8 cellular contexts compared by ENCODE assay signal in genomic region chr16:683396-684066, GRCh38. TPM values are rescaled to one million over a fixed set of nuclear protein-coding genes. Genes with fewer than 3 reads are reported as not detected.
DNase-seq lines count a peak whose midpoint lies in the region; ATAC-seq, FAIRE-seq and TF ChIP-seq lines count a peak whose summit lies in the region.

No MANE protein-coding gene starts in this region.

- H3K4me1 ChIP-seq in stomach, result peaks cover 43 to 83% (median 72%) of the 10 kb centered on the region in 4 donors

- 6 to 17% (median 11%) methylated on average over 23 to 57 of the region's 57 CpGs for WGBS in stomach, 5 donors

- H3K36me3 Mint-ChIP-seq in T-helper 1 cell treated with Interleukin-12 subunit alpha and Interleukin-12 subunit beta and Interleukin-4 antibody, amounts not matched to agents 30 μg/mL and 1 μg/mL, for 36 hours (ENCODE audit: low read depth), result peaks cover 10% of the 10 kb centered on the region
- peaks cover 25% of the 10 kb centered on the region for H3K36me3 Mint-ChIP-seq in WTC11

- H3K4me1 Mint-ChIP-seq in T-helper 1 cell treated with Interleukin-12 subunit alpha and Interleukin-12 subunit beta and Interleukin-4 antibody, amounts not matched to agents 30 μg/mL and 1 μg/mL, for 36 hours (ENCODE audit: low read depth), result peaks cover 13% of the 10 kb centered on the region
- H3K4me1 Mint-ChIP-seq in WTC11, result peaks cover 19% of the 10 kb centered on the region

- CTCF ChIA-PET in WTC11 (lab: Charles Lee), result interaction anchor here (0.9 to 1.7 kb wide), 6 partner anchors 12 to 58 kb away, joined by 3 to 5 read pairs (median 3); partner anchors contain the start of genes ANTKMT, CIAO3 and RHOT2

- no peak for TF ChIP-seq POLR2A in stomach (IDR thresholded peaks at IDR 0.05)

- no peaks in the 10 kb centered on the region for H3K9me3 ChIP-seq in stomach

- DNase-seq in T-helper 1 cell, result no peak
- no peak for DNase-seq in WTC11 (ENCODE audit: low spot score)
- DNase-seq in stomach, result no peak
- no peak for DNase-seq in D721Med (ENCODE audit: insufficient read length, low spot score)
- no peak for DNase-seq in amniotic stem cell (lab: John Stamatoyannopoulos, UW)
- no peak for DNase-seq in foreskin melanocyte

- H3K27ac ChIP-seq in stomach, result peak overlapping the region; percentile 68 to 90 (median 78)

- TF ChIP-seq CTCF in WTC11 (IDR thresholded peaks at IDR 0.05) (no peak), stomach (IDR thresholded peaks at IDR 0.05) (no peak), D721Med (IDR thresholded peaks at IDR 0.05; ENCODE audit: insufficient read depth, missing control alignments) (no peak)

- H3K27me3 Mint-ChIP-seq in T-helper 1 cell treated with Interleukin-12 subunit alpha and Interleukin-12 subunit beta and Interleukin-4 antibody, amounts not matched to agents 30 μg/mL and 1 μg/mL, for 36 hours (ENCODE audit: low read depth), result no peaks in the 10 kb centered on the region
- no peaks in the 10 kb centered on the region for H3K27me3 Mint-ChIP-seq in WTC11 (ENCODE audit: low read depth)

- H3K27ac Mint-ChIP-seq in T-helper 1 cell treated with Interleukin-12 subunit alpha and Interleukin-12 subunit beta and Interleukin-4 antibody, amounts not matched to agents 30 μg/mL and 1 μg/mL, for 36 hours, result no peak overlapping the region
- H3K27ac Mint-ChIP-seq in WTC11, result no peak overlapping the region; the same call in 1 of the 2 replicates

- intact Hi-C loops in stomach (cut with DNase I; ENCODE audit: low total_unique reads), result no loop called here

- POLR2A ChIA-PET in WTC11 (lab: Charles Lee), result interaction anchor here (1.1 to 1.6 kb wide), 2 partner anchors 10 to 12 kb away, joined by 4 to 6 read pairs; no protein-coding TSS in a partner anchor

- H3K4me3 ChIP-seq in iPS-11a (ENCODE audit: low read depth, low read length) (peak overlapping the region; percentile 81), stomach (peak overlapping the region; percentile 62 to 88 (median 78))

- FAIRE-seq in D721Med (lab: Jason Lieb, UNC), result no peak

- peaks cover 32 to 52% (median 41%) of the 10 kb centered on the region in 4 donors for H3K36me3 ChIP-seq in stomach

- peak overlapping the region; percentile 71 for H3K4me3 Mint-ChIP-seq in T-helper 1 cell treated with Interleukin-12 subunit alpha and Interleukin-12 subunit beta and Interleukin-4 antibody, amounts not matched to agents 30 μg/mL and 1 μg/mL, for 36 hours
- peak overlapping the region; percentile 76 for H3K4me3 Mint-ChIP-seq in WTC11

- no peak for TF ChIP-seq EP300 in stomach (IDR thresholded peaks at IDR 0.05)

- no peaks in the 10 kb centered on the region for H3K27me3 ChIP-seq in stomach

- H3K9me3 Mint-ChIP-seq in T-helper 1 cell treated with Interleukin-12 subunit alpha and Interleukin-12 subunit beta and Interleukin-4 antibody, amounts not matched to agents 30 μg/mL and 1 μg/mL, for 36 hours, result no peaks in the 10 kb centered on the region
- no peaks in the 10 kb centered on the region for H3K9me3 Mint-ChIP-seq in WTC11

- ATAC-seq in WTC11, result no peak

TF ChIP-seq in WTC11, 78 proteins besides CTCF, POLR2A, EP300 and RAD21:
- TF ChIP-seq ZNF263 (CRISPR knock-in tag; IDR thresholded peaks at IDR 0.05; ENCODE audit: low read depth) (0 out of 2 replicates have a peak, but pooled peaks have one; percentile 18), CREM (CRISPR knock-in tag; IDR thresholded peaks at IDR 0.05) (0 out of 2 replicates have a peak, but pooled peaks have one; percentile 44), HMGXB4 (CRISPR knock-in tag; IDR thresholded peaks at IDR 0.05) (peak; percentile 53; the same call in 1 of the 2 replicates), ESRRA (CRISPR knock-in tag; IDR thresholded peaks at IDR 0.05; ENCODE audit: borderline replicate concordance) (0 out of 2 replicates have a peak, but pooled peaks have one; percentile 1), ZNF121 (CRISPR knock-in tag; IDR thresholded peaks at IDR 0.05) (0 out of 2 replicates have a peak, but pooled peaks have one; percentile 36), ZBTB21 (CRISPR knock-in tag; IDR thresholded peaks at IDR 0.05; ENCODE audit: borderline replicate concordance) (no peak), MYBL2 (CRISPR knock-in tag; IDR thresholded peaks at IDR 0.05) (0 out of 2 replicates have a peak, but pooled peaks have one; percentile 13), ARID4B (CRISPR knock-in tag; IDR thresholded peaks at IDR 0.05; ENCODE audit: borderline replicate concordance) (0 out of 2 replicates have a peak, but pooled peaks have one; percentile 38), ATF1 (CRISPR knock-in tag; IDR thresholded peaks at IDR 0.05) (peak; percentile 71; the same call in 1 of the 2 replicates), FOXP1 (CRISPR knock-in tag; IDR thresholded peaks at IDR 0.05; ENCODE audit: borderline replicate concordance) (no peak; the same call in 1 of the 2 replicates)

RNA-seq across cellular contexts. Expression of gene JMJD8, which starts 0.6 kb away (rescaled TPM):
- total RNA-seq in WTC11 (2021) (59.6 to 63.4 TPM (median 61.2 TPM) in 3 replicates), stomach (100 to 1,000 TPM in 4 of 5 donors, 10 to 100 TPM in 1; 24.2 to 229 (median 123) TPM)
- 10 to 100 TPM; 27.6 to 44.2 (median 31.9) TPM for polyA plus RNA-seq in stomach

RNA-seq across cellular contexts. Expression of gene STUB1, which starts 3.3 kb away (rescaled TPM):
- total RNA-seq in WTC11 (2021), result 79.0 to 88.2 TPM (median 85.8 TPM) in 3 replicates
- 100 to 1,000 TPM in 3 of 5 donors, 10 to 100 TPM in 2; 43.5 to 307 (median 206) TPM for total RNA-seq in stomach
- polyA plus RNA-seq in stomach, result 100 to 1,000 TPM; 123 to 183 (median 128) TPM

RNA-seq across cellular contexts. Expression of gene WDR24, which starts 6.7 kb away (rescaled TPM):
- 25.5 to 28.2 TPM (median 26.3 TPM) in 3 replicates for total RNA-seq in WTC11 (2021)
- total RNA-seq in stomach, result 10 to 100 TPM in 4 of 5 donors, 1 to 10 TPM in 1; 2.0 to 72.3 (median 27.4) TPM
- polyA plus RNA-seq in stomach, result 1 to 10 TPM; 4.7 to 6.7 (median 5.7) TPM

RNA-seq across cellular contexts. Expression of gene RHBDL1, which starts 8.1 kb away (rescaled TPM):
- total RNA-seq in WTC11 (2021) (6.7 to 8.2 TPM (median 6.7 TPM) in 3 replicates), stomach (10 to 100 TPM in 1 of 5 donors, 1 to 10 TPM in 2, not detected in 2; 1.3 to 48.7 (median 6.7) TPM)
- 1 to 10 TPM in 2 of 3 donors, not detected in 1; 2.1 to 3.3 TPM for polyA plus RNA-seq in stomach

RNA-seq across cellular contexts. Expression of gene RHOT2, which starts 15.6 kb away (rescaled TPM):
- total RNA-seq in WTC11 (2021) (245 to 285 TPM (median 250 TPM) in 3 replicates), stomach (100 to 1,000 TPM in 3 of 5 donors, 10 to 100 TPM in 2; 41.5 to 574 (median 171) TPM)
- polyA plus RNA-seq in stomach, result 100 to 1,000 TPM in 1 of 3 donors, 10 to 100 TPM in 2; 68.1 to 151 (median 68.8) TPM
